ENCODE assay signal across 24 cellular contexts in the genomic region with DNA sequence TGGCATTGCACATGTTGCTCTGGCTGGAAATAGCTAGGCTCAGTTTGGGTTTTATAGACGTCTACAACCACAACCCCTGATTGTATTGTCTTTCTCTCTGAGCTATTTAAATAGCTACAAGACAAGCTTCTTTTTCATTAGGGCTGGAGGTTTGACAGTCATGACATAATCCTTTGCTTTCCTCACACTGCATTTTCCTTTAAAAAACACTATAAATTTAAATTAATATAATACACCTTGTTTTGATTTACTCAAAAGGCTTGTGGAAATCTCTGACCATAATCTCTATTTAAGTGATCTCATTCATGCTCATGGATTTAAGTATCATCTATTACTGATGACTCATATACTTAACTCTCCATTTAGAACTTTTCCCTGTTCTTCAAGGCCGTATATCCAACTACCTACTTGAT. TPM values are rescaled to one million over a fixed set of nuclear protein-coding genes. Genes with fewer than 3 reads are reported as not detected.
DNase-seq lines count a peak whose midpoint lies in the region; ATAC-seq and TF ChIP-seq lines count a peak whose summit lies in the region.
"Had no signal": no experiment of that assay in that cellular context is flagged by ENCODE, and none has a peak within 500 bp of the region (broad histone marks: within the 10 kb centered on the region; RNA-seq: fewer than 3 reads in every experiment).

No MANE protein-coding gene starts in this region.

- WGBS in body of pancreas, 2 donors = 40 to 45% methylated on average over 2 of the region's 2 CpGs

- no peaks in the 10 kb centered on the region for H3K36me3 ChIP-seq in RWPE2 (ENCODE audit: low read depth)
- H3K36me3 ChIP-seq in body of pancreas (replicated peaks in 1 of 2; ENCODE audit: insufficient read depth in 1 of 2, low read depth in 2 of 2) = no peaks in the 10 kb centered on the region
- H3K36me3 ChIP-seq: thoracic aorta had no signal

- no peaks in the 10 kb centered on the region for H3K27me3 ChIP-seq in RWPE2 (ENCODE audit: insufficient read depth, poor library complexity, severe bottlenecking)
- no peaks in the 10 kb centered on the region for H3K27me3 ChIP-seq in body of pancreas

- H3K9me3 ChIP-seq in RWPE2 (ENCODE audit: severe bottlenecking) = no peaks in the 10 kb centered on the region
- H3K9me3 ChIP-seq in body of pancreas = no peaks in the 10 kb centered on the region
- H3K9me3 ChIP-seq: A549, thoracic aorta had no signal

- no peak overlapping the region for H3K4me3 ChIP-seq in RWPE2 (ENCODE audit: severe bottlenecking)
- H3K4me3 ChIP-seq in body of pancreas = no peak overlapping the region
- H3K4me3 ChIP-seq: A549, thoracic aorta had no signal

- ATAC-seq in RWPE2 (ENCODE audit: low read depth) = peak; percentile 82
- ATAC-seq in body of pancreas = no peak
- no peak for ATAC-seq in HG03039 (IDR thresholded peaks at IDR 0.05; ENCODE audit: unreplicated experiment)
- no peak for ATAC-seq in GM18861 (IDR thresholded peaks at IDR 0.05; ENCODE audit: unreplicated experiment)
- no peak for ATAC-seq in GM18867 (IDR thresholded peaks at IDR 0.05; ENCODE audit: unreplicated experiment)
- ATAC-seq: A549; HCT116; left ventricle myocardium superior; stimulated activated effector memory CD8-positive, alpha-beta T cell treated with anti-CD3 and anti-CD28 coated beads, Interleukin-12 subunit alpha, Interleukin-12 subunit beta, amount 100 ng/mL, for 72 hours had no signal

- peaks cover 10% of the 10 kb centered on the region for H3K4me1 ChIP-seq in RWPE2 (ENCODE audit: insufficient read depth, poor library complexity, severe bottlenecking)
- H3K4me1 ChIP-seq in body of pancreas = no peaks in the 10 kb centered on the region
- H3K4me1 ChIP-seq: A549 had no signal

- H3K27ac ChIP-seq in RWPE2 (ENCODE audit: poor library complexity, severe bottlenecking) = no peak overlapping the region
- no peak overlapping the region for H3K27ac ChIP-seq in body of pancreas
- H3K27ac ChIP-seq: A549, thoracic aorta had no signal

- TF ChIP-seq POLR2A in body of pancreas (IDR thresholded peaks at IDR 0.05) = no peak

- intact Hi-C loops in body of pancreas (cut with DNase I) = no loop called here

- DNase-seq in A172 (ENCODE audit: low spot score) (peak; percentile 58), GM03348 (ENCODE audit: low spot score) (peak; percentile 43), RWPE2 (ENCODE audit: low spot score) (no peak), fibroblast of peridontal ligament (ENCODE audit: extremely low read depth) (peak; percentile 68), body of pancreas (no peak)
- DNase-seq: activated CD4-positive, alpha-beta T cell treated with anti-CD3 and anti-CD28 coated beads, Interleukin-2, amount 10 ng/mL, durations not matched to agents 24 days and 14 days; activated CD8-positive, alpha-beta memory T cell treated with anti-CD3 and anti-CD28 coated beads, Interleukin-2, amount 50 U/mL, for 48 hours; activated gamma-delta T cell treated with Interleukin-2 at 50 U/mL for 16 hours; CD4-positive, alpha-beta T cell; cerebellar nuclear complex; effector CD8-positive, alpha-beta T cell; left ventricle myocardium superior; NCI-H1436; NCI-H345; retina; stimulated activated CD4-positive, alpha-beta T cell treated with anti-CD3 and anti-CD28 coated beads, Interleukin-15, amount 100 ng/mL, for 24 hours had no signal

- TF ChIP-seq CTCF in RWPE2 (IDR thresholded peaks at IDR 0.05; ENCODE audit: poor library complexity, severe bottlenecking) (no peak), body of pancreas (IDR thresholded peaks at IDR 0.05) (no peak)

RNA-seq across cellular contexts. Expression of gene PTGFR, which starts 50.4 kb away (rescaled TPM):
- total RNA-seq in A172 (2014; rRNA removed; shearing (Covaris generic)) = 11.0 and 12.0 TPM in 2 replicates
- 1 to 10 TPM; 1.0 to 3.0 TPM for total RNA-seq in body of pancreas
- total RNA-seq: activated CD4-positive, alpha-beta T cell treated with anti-CD3 and anti-CD28 coated beads, Interleukin-2, amount 10 ng/mL, durations not matched to agents 24 days and 14 days; CD4-positive, alpha-beta T cell; HT-29 had no signal

Comparison
In these comparisons a context has a peak if more than half of its experiments do, and no peak if none do; other contexts are left out.
1. DNase-seq: peak in A172 (single experiment), GM03348 (single experiment) and fibroblast of peridontal ligament (single experiment); none in RWPE2 (single experiment) and body of pancreas (0 of 4).